16 cellular contexts compared by ENCODE assay signal in genomic region chr1:223774133-223774811, GRCh38.
DNase-seq lines count a peak whose midpoint lies in the region; ATAC-seq, FAIRE-seq and TF ChIP-seq lines count a peak whose summit lies in the region.
"Had no signal": no experiment of that assay in that cellular context is flagged by ENCODE, and none has a peak within 500 bp of the region (broad histone marks: within the 10 kb centered on the region; RNA-seq: fewer than 3 reads in every experiment).

No MANE protein-coding gene starts in this region.

- in situ Hi-C loops in brain microvascular endothelial cell (cut with HindIII; ENCODE audit: low pct_ligation_motif_present, low sequenced_read_pairs) (no loop called here), KBM-7 (cut with MboI; ENCODE audit: low pct_unique_long_range_greater_than_20kb, low sequenced_read_pairs) (no loop called here)

- H3K27ac ChIP-seq in brain microvascular endothelial cell, result peak overlapping the region; percentile 6
- peak overlapping the region in 1 of 4 donors; percentile 61 for H3K27ac ChIP-seq in sigmoid colon

- no peaks in the 10 kb centered on the region for H3K9me3 ChIP-seq in sigmoid colon
- H3K9me3 ChIP-seq: A549, tibial artery had no signal

- peak; percentile 22 for FAIRE-seq in RCC 7860 (lab: Jason Lieb, UNC)
- FAIRE-seq: A549 had no signal

- CTCF ChIA-PET in activated CD8-positive, alpha-beta T cell treated with anti-CD3 and anti-CD28 coated beads for 36 hours (lab: Charles Lee), result interaction anchor here (1.3 to 2.6 kb wide), 4 partner anchors 11 to 76 kb away, joined by 4 to 14 read pairs (median 4); no protein-coding TSS in a partner anchor
- CTCF ChIA-PET in activated CD8-positive, alpha-beta T cell treated with anti-CD3 and anti-CD28 coated beads, Interleukin-2, amount 10 ng/mL, durations not matched to agents 7 days and 5 days (lab: Charles Lee), result interaction anchor here (1.2 to 2.9 kb wide), 2 partner anchors 25 kb away, joined by 4 to 9 read pairs; no protein-coding TSS in a partner anchor

- WGBS in sigmoid colon, 2 donors, result 95 to 97% methylated on average over 6 of the region's 6 CpGs

- peak overlapping the region; percentile 70 for H3K27ac Mint-ChIP-seq in activated CD8-positive, alpha-beta T cell treated with anti-CD3 and anti-CD28 coated beads for 36 hours
- H3K27ac Mint-ChIP-seq in activated CD8-positive, alpha-beta T cell treated with anti-CD3 and anti-CD28 coated beads, Interleukin-2, amount 10 ng/mL, durations not matched to agents 7 days and 5 days, result no peak overlapping the region
- H3K27ac Mint-ChIP-seq: memory B cell had no signal

- peaks cover 57% of the 10 kb centered on the region for H3K36me3 Mint-ChIP-seq in activated CD8-positive, alpha-beta T cell treated with anti-CD3 and anti-CD28 coated beads for 36 hours (ENCODE audit: low read depth)
- H3K36me3 Mint-ChIP-seq in activated CD8-positive, alpha-beta T cell treated with anti-CD3 and anti-CD28 coated beads, Interleukin-2, amount 10 ng/mL, durations not matched to agents 7 days and 5 days (ENCODE audit: low read depth), result peaks cover 79% of the 10 kb centered on the region

- peaks cover 41% of the 10 kb centered on the region for H3K4me1 Mint-ChIP-seq in activated CD8-positive, alpha-beta T cell treated with anti-CD3 and anti-CD28 coated beads for 36 hours (ENCODE audit: low read depth)
- H3K4me1 Mint-ChIP-seq in activated CD8-positive, alpha-beta T cell treated with anti-CD3 and anti-CD28 coated beads, Interleukin-2, amount 10 ng/mL, durations not matched to agents 7 days and 5 days (ENCODE audit: low read depth), result peaks cover 21% of the 10 kb centered on the region

- TF ChIP-seq POLR2A in sigmoid colon (IDR thresholded peaks at IDR 0.05), result no peak

- H3K27me3 ChIP-seq in brain microvascular endothelial cell (replicated peaks) (no peaks in the 10 kb centered on the region), sigmoid colon (no peaks in the 10 kb centered on the region)
- H3K27me3 ChIP-seq: tibial artery had no signal

- intact Hi-C loops in activated CD8-positive, alpha-beta T cell treated with anti-CD3 and anti-CD28 coated beads for 36 hours (cut with micrococcal nuclease), result no loop called here
- intact Hi-C loops in sigmoid colon (cut with DNase I), result no loop called here

- H3K4me3 ChIP-seq in brain microvascular endothelial cell (ENCODE audit: low read depth, low read length) (no peak overlapping the region), sigmoid colon (no peak overlapping the region)
- H3K4me3 ChIP-seq: A549, coronary artery, tibial artery had no signal

- no peak for TF ChIP-seq EP300 in sigmoid colon (IDR thresholded peaks at IDR 0.05)

- H3K9me3 Mint-ChIP-seq in activated CD8-positive, alpha-beta T cell treated with anti-CD3 and anti-CD28 coated beads for 36 hours, result no peaks in the 10 kb centered on the region
- H3K9me3 Mint-ChIP-seq in activated CD8-positive, alpha-beta T cell treated with anti-CD3 and anti-CD28 coated beads, Interleukin-2, amount 10 ng/mL, durations not matched to agents 7 days and 5 days (ENCODE audit: insufficient read depth), result no peaks in the 10 kb centered on the region
- H3K9me3 Mint-ChIP-seq: activated naive CD4-positive, alpha-beta T cell treated with anti-CD3 and anti-CD28 coated beads, Interleukin-2, amount 10 ng/mL, durations not matched to agents 7 days and 5 days; memory B cell had no signal

- H3K4me3 Mint-ChIP-seq in activated CD8-positive, alpha-beta T cell treated with anti-CD3 and anti-CD28 coated beads for 36 hours, result no peak overlapping the region
- H3K4me3 Mint-ChIP-seq in activated CD8-positive, alpha-beta T cell treated with anti-CD3 and anti-CD28 coated beads, Interleukin-2, amount 10 ng/mL, durations not matched to agents 7 days and 5 days, result no peak overlapping the region
- H3K4me3 Mint-ChIP-seq: activated naive CD4-positive, alpha-beta T cell treated with anti-CD3 and anti-CD28 coated beads, Interleukin-2, amount 10 ng/mL, durations not matched to agents 7 days and 5 days; memory B cell had no signal

- ATAC-seq in activated CD8-positive, alpha-beta T cell treated with anti-CD3 and anti-CD28 coated beads for 36 hours, result no peak
- no peak for ATAC-seq in activated CD8-positive, alpha-beta T cell treated with anti-CD3 and anti-CD28 coated beads, Interleukin-2, amount 10 ng/mL, durations not matched to agents 7 days and 5 days
- ATAC-seq: A549 had no signal

- H3K36me3 ChIP-seq in brain microvascular endothelial cell (replicated peaks), result peaks cover 80% of the 10 kb centered on the region
- peaks cover 8 to 89% (median 39%) of the 10 kb centered on the region in 4 donors for H3K36me3 ChIP-seq in sigmoid colon

- no peak for DNase-seq in activated CD8-positive, alpha-beta T cell treated with anti-CD3 and anti-CD28 coated beads for 36 hours
- no peak for DNase-seq in activated CD8-positive, alpha-beta T cell treated with anti-CD3 and anti-CD28 coated beads, Interleukin-2, amount 10 ng/mL, durations not matched to agents 7 days and 5 days
- DNase-seq in RCC 7860 (ENCODE audit: low spot score) (peak; percentile 20), brain microvascular endothelial cell (no peak), sigmoid colon (peak; percentile 56), NCI-H2029 (lab: John Stamatoyannopoulos, UW) (no peak), KBM-7 (no peak), NCI-H128 (lab: John Stamatoyannopoulos, UW; ENCODE audit: unreplicated experiment) (no peak)
- DNase-seq: activated naive CD4-positive, alpha-beta T cell treated with anti-CD3 and anti-CD28 coated beads, Interleukin-2, amount 10 ng/mL, durations not matched to agents 7 days and 5 days; NCI-H1436; NCI-H446; T-helper 1 cell; tibial artery had no signal

- peaks cover 0 to 23% (median 19%) of the 10 kb centered on the region in 4 donors for H3K4me1 ChIP-seq in sigmoid colon

- POLR2A ChIA-PET in activated CD8-positive, alpha-beta T cell treated with anti-CD3 and anti-CD28 coated beads for 36 hours (lab: Charles Lee), result interaction anchor here (0.7 to 1.6 kb wide), 2 partner anchors 68 to 72 kb away, joined by 3 to 6 read pairs; partner anchors contain the start of gene TP53BP2
- POLR2A ChIA-PET in activated CD8-positive, alpha-beta T cell treated with anti-CD3 and anti-CD28 coated beads, Interleukin-2, amount 10 ng/mL, durations not matched to agents 7 days and 5 days (lab: Charles Lee), result no interaction called here

- no peak for TF ChIP-seq CTCF in activated CD8-positive, alpha-beta T cell treated with anti-CD3 and anti-CD28 coated beads for 36 hours (IDR thresholded peaks at IDR 0.05)
- no peak for TF ChIP-seq CTCF in brain microvascular endothelial cell (IDR thresholded peaks at IDR 0.05; ENCODE audit: low read depth, low read length, missing control alignments)
- no peak for TF ChIP-seq CTCF in sigmoid colon (IDR thresholded peaks at IDR 0.05)

- no peaks in the 10 kb centered on the region for H3K27me3 Mint-ChIP-seq in activated CD8-positive, alpha-beta T cell treated with anti-CD3 and anti-CD28 coated beads for 36 hours
- no peaks in the 10 kb centered on the region for H3K27me3 Mint-ChIP-seq in activated CD8-positive, alpha-beta T cell treated with anti-CD3 and anti-CD28 coated beads, Interleukin-2, amount 10 ng/mL, durations not matched to agents 7 days and 5 days (ENCODE audit: low read depth)
- H3K27me3 Mint-ChIP-seq: activated naive CD4-positive, alpha-beta T cell treated with anti-CD3 and anti-CD28 coated beads, Interleukin-2, amount 10 ng/mL, durations not matched to agents 7 days and 5 days; memory B cell had no signal

Comparison
In these comparisons a context has a peak if more than half of its experiments do, and no peak if none do; other contexts are left out.
1. DNase-seq: peak in RCC 7860 (single experiment) and sigmoid colon (single experiment); none in activated CD8-positive, alpha-beta T cell treated with anti-CD3 and anti-CD28 coated beads for 36 hours (single experiment), activated CD8-positive, alpha-beta T cell treated with anti-CD3 and anti-CD28 coated beads, Interleukin-2, amount 10 ng/mL, durations not matched to agents 7 days and 5 days (single experiment), brain microvascular endothelial cell (single experiment), NCI-H2029 (single experiment), KBM-7 (single experiment) and NCI-H128 (single experiment).